ENCODE assay signal across 18 cellular contexts in genomic region chr2:133948610-133949290, GRCh38.
DNase-seq lines count a peak whose midpoint lies in the region; ATAC-seq, FAIRE-seq and TF ChIP-seq lines count a peak whose summit lies in the region.
"Had no signal": no experiment of that assay in that cellular context is flagged by ENCODE, and none has a peak within 500 bp of the region (broad histone marks: within the 10 kb centered on the region; RNA-seq: fewer than 3 reads in every experiment).

No MANE protein-coding gene starts in this region.

- no peaks in the 10 kb centered on the region for H3K36me3 Mint-ChIP-seq in activated CD4-positive, alpha-beta T cell treated with anti-CD3 and anti-CD28 coated beads, Interleukin-2, amount 10 ng/mL, durations not matched to agents 24 days and 14 days (ENCODE audit: low read depth)
- H3K36me3 Mint-ChIP-seq in activated CD4-positive, alpha-beta T cell treated with anti-CD3 and anti-CD28 coated beads, Interleukin-2, amount 10 ng/mL, durations not matched to agents 7 days and 5 days (ENCODE audit: low read depth) = no peaks in the 10 kb centered on the region
- H3K36me3 Mint-ChIP-seq: CD4-positive, CD25-positive, alpha-beta regulatory T cell had no signal

- H3K4me1 ChIP-seq in esophagus muscularis mucosa (no peaks in the 10 kb centered on the region), left ventricle myocardium inferior (peaks cover 37% of the 10 kb centered on the region)

- FAIRE-seq in urothelium cell line (lab: Jason Lieb, UNC) (peak; percentile 5), D721Med (lab: Jason Lieb, UNC) (no peak)
- FAIRE-seq: GM12891, H1 had no signal

- POLR2A ChIA-PET in activated CD4-positive, alpha-beta T cell treated with anti-CD3 and anti-CD28 coated beads, Interleukin-2, amount 10 ng/mL, durations not matched to agents 7 days and 5 days (lab: Charles Lee) = no interaction called here

- ATAC-seq in HG03196 (IDR thresholded peaks at IDR 0.05; ENCODE audit: unreplicated experiment) = no peak
- no peak for ATAC-seq in GM21576 (IDR thresholded peaks at IDR 0.05; ENCODE audit: unreplicated experiment)

- CTCF ChIA-PET in activated CD4-positive, alpha-beta T cell treated with anti-CD3 and anti-CD28 coated beads, Interleukin-2, amount 10 ng/mL, durations not matched to agents 7 days and 5 days (lab: Charles Lee) = no interaction called here

- WGBS in esophagus muscularis mucosa = 48% methylated on average over 2 of the region's 2 CpGs

- no peak for TF ChIP-seq EP300 in esophagus muscularis mucosa (IDR thresholded peaks at IDR 0.05)

- H3K27ac Mint-ChIP-seq in activated CD4-positive, alpha-beta T cell treated with anti-CD3 and anti-CD28 coated beads, Interleukin-2, amount 10 ng/mL, durations not matched to agents 24 days and 14 days = no peak overlapping the region
- H3K27ac Mint-ChIP-seq in activated CD4-positive, alpha-beta T cell treated with anti-CD3 and anti-CD28 coated beads, Interleukin-2, amount 10 ng/mL, durations not matched to agents 7 days and 5 days = no peak overlapping the region
- H3K27ac Mint-ChIP-seq: CD4-positive, CD25-positive, alpha-beta regulatory T cell had no signal

- no peaks in the 10 kb centered on the region for H3K9me3 Mint-ChIP-seq in activated CD4-positive, alpha-beta T cell treated with anti-CD3 and anti-CD28 coated beads, Interleukin-2, amount 10 ng/mL, durations not matched to agents 24 days and 14 days
- peaks cover 4% of the 10 kb centered on the region for H3K9me3 Mint-ChIP-seq in activated CD4-positive, alpha-beta T cell treated with anti-CD3 and anti-CD28 coated beads, Interleukin-2, amount 10 ng/mL, durations not matched to agents 7 days and 5 days
- H3K9me3 Mint-ChIP-seq: IgD-negative memory B cell had no signal

- H3K27me3 ChIP-seq in esophagus muscularis mucosa = no peaks in the 10 kb centered on the region
- H3K27me3 ChIP-seq in left ventricle myocardium inferior (ENCODE audit: low read depth) = no peaks in the 10 kb centered on the region
- H3K27me3 ChIP-seq: BLaER1 treated with 17β-estradiol and CSF1 and Interleukin-3, amounts not matched to agents 10 nM and 100 nM had no signal

- no peak overlapping the region for H3K4me3 ChIP-seq in esophagus muscularis mucosa
- no peak overlapping the region for H3K4me3 ChIP-seq in left ventricle myocardium inferior
- H3K4me3 ChIP-seq: BLaER1 treated with 17β-estradiol and CSF1 and Interleukin-3, amounts not matched to agents 10 nM and 100 nM; HAP-1 had no signal

- H3K36me3 ChIP-seq in esophagus muscularis mucosa (no peaks in the 10 kb centered on the region), left ventricle myocardium inferior (no peaks in the 10 kb centered on the region)
- H3K36me3 ChIP-seq: BLaER1 treated with 17β-estradiol and CSF1 and Interleukin-3, amounts not matched to agents 10 nM and 100 nM; HAP-1 had no signal

- no peak for TF ChIP-seq CTCF in esophagus muscularis mucosa (IDR thresholded peaks at IDR 0.05)
- TF ChIP-seq CTCF in left ventricle myocardium inferior (IDR thresholded peaks at IDR 0.05; ENCODE audit: borderline replicate concordance) = no peak
- TF ChIP-seq CTCF in D721Med (IDR thresholded peaks at IDR 0.05; ENCODE audit: insufficient read depth, missing control alignments) = no peak

- no peak overlapping the region for H3K4me3 Mint-ChIP-seq in activated CD4-positive, alpha-beta T cell treated with anti-CD3 and anti-CD28 coated beads, Interleukin-2, amount 10 ng/mL, durations not matched to agents 24 days and 14 days
- H3K4me3 Mint-ChIP-seq in activated CD4-positive, alpha-beta T cell treated with anti-CD3 and anti-CD28 coated beads, Interleukin-2, amount 10 ng/mL, durations not matched to agents 7 days and 5 days = no peak overlapping the region
- H3K4me3 Mint-ChIP-seq: CD4-positive, CD25-positive, alpha-beta regulatory T cell had no signal

- H3K4me1 Mint-ChIP-seq in activated CD4-positive, alpha-beta T cell treated with anti-CD3 and anti-CD28 coated beads, Interleukin-2, amount 10 ng/mL, durations not matched to agents 24 days and 14 days = no peaks in the 10 kb centered on the region
- no peaks in the 10 kb centered on the region for H3K4me1 Mint-ChIP-seq in activated CD4-positive, alpha-beta T cell treated with anti-CD3 and anti-CD28 coated beads, Interleukin-2, amount 10 ng/mL, durations not matched to agents 7 days and 5 days
- H3K4me1 Mint-ChIP-seq: CD4-positive, CD25-positive, alpha-beta regulatory T cell had no signal

- intact Hi-C loops in activated CD4-positive, alpha-beta T cell treated with anti-CD3 and anti-CD28 coated beads, Interleukin-2, amount 10 ng/mL, durations not matched to agents 24 days and 14 days (cut with micrococcal nuclease) = no loop called here
- intact Hi-C loops in esophagus muscularis mucosa (cut with DNase I) = no loop called here
- intact Hi-C loops in left ventricle myocardium inferior (cut with micrococcal nuclease) = no loop called here

- H3K27me3 Mint-ChIP-seq in activated CD4-positive, alpha-beta T cell treated with anti-CD3 and anti-CD28 coated beads, Interleukin-2, amount 10 ng/mL, durations not matched to agents 24 days and 14 days = peaks cover 2% of the 10 kb centered on the region
- H3K27me3 Mint-ChIP-seq in activated CD4-positive, alpha-beta T cell treated with anti-CD3 and anti-CD28 coated beads, Interleukin-2, amount 10 ng/mL, durations not matched to agents 7 days and 5 days = peaks cover 3% of the 10 kb centered on the region
- H3K27me3 Mint-ChIP-seq: CD4-positive, CD25-positive, alpha-beta regulatory T cell; IgD-negative memory B cell had no signal

- no peak for TF ChIP-seq POLR2A in esophagus muscularis mucosa (IDR thresholded peaks at IDR 0.05; ENCODE audit: low read depth)

- no peaks in the 10 kb centered on the region for H3K9me3 ChIP-seq in esophagus muscularis mucosa
- no peaks in the 10 kb centered on the region for H3K9me3 ChIP-seq in left ventricle myocardium inferior (replicated peaks)
- H3K9me3 ChIP-seq: BLaER1 treated with 17β-estradiol and CSF1 and Interleukin-3, amounts not matched to agents 10 nM and 100 nM; HAP-1 had no signal

- H3K27ac ChIP-seq in esophagus muscularis mucosa (replicated peaks in 1 of 4) (no peak overlapping the region), left ventricle myocardium inferior (replicated peaks) (peak overlapping the region; percentile 60)
- H3K27ac ChIP-seq: 22Rv1; BLaER1 treated with 17β-estradiol and CSF1 and Interleukin-3, amounts not matched to agents 10 nM and 100 nM had no signal

- peak; percentile 18 for DNase-seq in activated CD4-positive, alpha-beta T cell treated with anti-CD3 and anti-CD28 coated beads, Interleukin-2, amount 10 ng/mL, durations not matched to agents 24 days and 14 days
- DNase-seq in activated CD4-positive, alpha-beta T cell treated with anti-CD3 and anti-CD28 coated beads, Interleukin-2, amount 10 ng/mL, durations not matched to agents 7 days and 5 days = no peak
- DNase-seq in esophagus muscularis mucosa (ENCODE audit: extremely low spot score) = peak; percentile 34
- DNase-seq in left ventricle myocardium inferior = peak; percentile 36
- DNase-seq in urothelium cell line (ENCODE audit: low spot score) = no peak
- no peak for DNase-seq in D721Med (ENCODE audit: insufficient read length, low spot score)
- DNase-seq: AML-193; Calu3; CD4-positive, CD25-positive, alpha-beta regulatory T cell; DMS79 had no signal

Comparison
In these comparisons a context has a peak if more than half of its experiments do, and no peak if none do; other contexts are left out.
1. DNase-seq: peak in activated CD4-positive, alpha-beta T cell treated with anti-CD3 and anti-CD28 coated beads, Interleukin-2, amount 10 ng/mL, durations not matched to agents 24 days and 14 days (single experiment), esophagus muscularis mucosa (single experiment) and left ventricle myocardium inferior (single experiment); none in activated CD4-positive, alpha-beta T cell treated with anti-CD3 and anti-CD28 coated beads, Interleukin-2, amount 10 ng/mL, durations not matched to agents 7 days and 5 days (single experiment), urothelium cell line (single experiment) and D721Med (single experiment).